Comparison of ENCODE assay signal across 8 cellular contexts in genomic region chrX:2928583-2929434, GRCh38. TPM values are rescaled to one million over a fixed set of nuclear protein-coding genes. Genes with fewer than 3 reads are reported as not detected.
A peak's percentile ranks its signal among the peaks of the same experiment; 100 is the strongest.
DNase-seq lines count a peak whose midpoint lies in the region; ATAC-seq and TF ChIP-seq lines count a peak whose summit lies in the region.

Gene ARSD (minus strand): TSS chrX:2929339. CDS start chrX:2929275, 64 bp downstream.

- H3K36me3 Mint-ChIP-seq in activated naive CD8-positive, alpha-beta T cell treated with anti-CD3 and anti-CD28 coated beads for 36 hours: peaks cover 2% of the 10 kb centered on the region
- H3K36me3 Mint-ChIP-seq in glutamatergic neuron (ENCODE audit: unreplicated experiment) (no peaks in the 10 kb centered on the region), type B pancreatic cell (peaks cover 12% of the 10 kb centered on the region)

- TF ChIP-seq CTCF in glutamatergic neuron (IDR thresholded peaks at IDR 0.05; ENCODE audit: partially characterized antibody, unreplicated experiment) (no peak), omental fat pad (IDR thresholded peaks at IDR 0.05) (no peak), type B pancreatic cell (conservative IDR thresholded peaks at IDR 0.05) (no peak)

- H3K4me1 Mint-ChIP-seq in activated naive CD8-positive, alpha-beta T cell treated with anti-CD3 and anti-CD28 coated beads for 36 hours: no peaks in the 10 kb centered on the region
- no peaks in the 10 kb centered on the region for H3K4me1 Mint-ChIP-seq in glutamatergic neuron (ENCODE audit: low read depth, unreplicated experiment)
- H3K4me1 Mint-ChIP-seq in type B pancreatic cell (ENCODE audit: unreplicated experiment): peaks cover 12% of the 10 kb centered on the region

- DNase-seq in activated T-cell treated with anti-CD3 and anti-CD28 coated beads for 1 hour (ENCODE audit: low read depth) (peak; percentile 2), activated T-cell treated with anti-CD3 and anti-CD28 coated beads for 4 hours (no peak), RKO (ENCODE audit: low spot score) (peak; percentile 83), glutamatergic neuron (peak; percentile 86), omental fat pad (ENCODE audit: low spot score) (peak; percentile 73), type B pancreatic cell (ENCODE audit: extremely low spot score, unreplicated experiment) (peak; percentile 93)
- DNase-seq in activated naive CD8-positive, alpha-beta T cell treated with anti-CD3 and anti-CD28 coated beads for 36 hours: peak; percentile 49

- H3K9me3 Mint-ChIP-seq in activated naive CD8-positive, alpha-beta T cell treated with anti-CD3 and anti-CD28 coated beads for 36 hours: peaks cover 4% of the 10 kb centered on the region
- H3K9me3 Mint-ChIP-seq in glutamatergic neuron (ENCODE audit: unreplicated experiment) (peaks cover 2% of the 10 kb centered on the region), type B pancreatic cell (peaks cover 5% of the 10 kb centered on the region)

- peak within 1 kb of the TSS; percentile 38 for H3K27ac Mint-ChIP-seq in activated naive CD8-positive, alpha-beta T cell treated with anti-CD3 and anti-CD28 coated beads for 36 hours
- H3K27ac Mint-ChIP-seq in glutamatergic neuron (ENCODE audit: unreplicated experiment) (peak within 1 kb of the TSS; percentile 95), type B pancreatic cell (peak within 1 kb of the TSS; percentile 97)

- ATAC-seq in HG03060 (IDR thresholded peaks at IDR 0.05; ENCODE audit: low read depth, unreplicated experiment) (peak; percentile 76), omental fat pad (ENCODE audit: low FRiP score) (peak; percentile 96)

- peaks cover 4% of the 10 kb centered on the region for H3K27me3 Mint-ChIP-seq in activated naive CD8-positive, alpha-beta T cell treated with anti-CD3 and anti-CD28 coated beads for 36 hours
- H3K27me3 Mint-ChIP-seq in glutamatergic neuron (ENCODE audit: unreplicated experiment) (peaks cover 15% of the 10 kb centered on the region), type B pancreatic cell (no peaks in the 10 kb centered on the region)

- H3K4me3 Mint-ChIP-seq in activated naive CD8-positive, alpha-beta T cell treated with anti-CD3 and anti-CD28 coated beads for 36 hours: peak within 1 kb of the TSS; percentile 77
- H3K4me3 Mint-ChIP-seq in glutamatergic neuron (ENCODE audit: unreplicated experiment): peak within 1 kb of the TSS; percentile 85
- peak within 1 kb of the TSS; percentile 93 for H3K4me3 Mint-ChIP-seq in type B pancreatic cell

RNA-seq across cellular contexts. Expression of gene ARSD, which starts in this region (rescaled TPM):
- total RNA-seq in activated naive CD8-positive, alpha-beta T cell treated with anti-CD3 and anti-CD28 coated beads for 36 hours: 1 to 10 TPM; 1.5 TPM
- total RNA-seq in glutamatergic neuron (ENCODE audit: unreplicated experiment): 13.3 TPM
- total RNA-seq in omental fat pad: 10 to 100 TPM; 17.3 to 33.8 (median 27.1) TPM
- total RNA-seq in type B pancreatic cell (ENCODE audit: low replicate concordance): 38.7 and 54.6 TPM in 2 replicates

Comparison
In these comparisons a context has a peak if more than half of its experiments do, and no peak if none do; other contexts are left out.
1. H3K27ac Mint-ChIP-seq: peak in every context shown above with its lines; median percentile 97 in type B pancreatic cell; 95 in glutamatergic neuron; 38 in activated naive CD8-positive, alpha-beta T cell treated with anti-CD3 and anti-CD28 coated beads for 36 hours.